In the genomic region with DNA sequence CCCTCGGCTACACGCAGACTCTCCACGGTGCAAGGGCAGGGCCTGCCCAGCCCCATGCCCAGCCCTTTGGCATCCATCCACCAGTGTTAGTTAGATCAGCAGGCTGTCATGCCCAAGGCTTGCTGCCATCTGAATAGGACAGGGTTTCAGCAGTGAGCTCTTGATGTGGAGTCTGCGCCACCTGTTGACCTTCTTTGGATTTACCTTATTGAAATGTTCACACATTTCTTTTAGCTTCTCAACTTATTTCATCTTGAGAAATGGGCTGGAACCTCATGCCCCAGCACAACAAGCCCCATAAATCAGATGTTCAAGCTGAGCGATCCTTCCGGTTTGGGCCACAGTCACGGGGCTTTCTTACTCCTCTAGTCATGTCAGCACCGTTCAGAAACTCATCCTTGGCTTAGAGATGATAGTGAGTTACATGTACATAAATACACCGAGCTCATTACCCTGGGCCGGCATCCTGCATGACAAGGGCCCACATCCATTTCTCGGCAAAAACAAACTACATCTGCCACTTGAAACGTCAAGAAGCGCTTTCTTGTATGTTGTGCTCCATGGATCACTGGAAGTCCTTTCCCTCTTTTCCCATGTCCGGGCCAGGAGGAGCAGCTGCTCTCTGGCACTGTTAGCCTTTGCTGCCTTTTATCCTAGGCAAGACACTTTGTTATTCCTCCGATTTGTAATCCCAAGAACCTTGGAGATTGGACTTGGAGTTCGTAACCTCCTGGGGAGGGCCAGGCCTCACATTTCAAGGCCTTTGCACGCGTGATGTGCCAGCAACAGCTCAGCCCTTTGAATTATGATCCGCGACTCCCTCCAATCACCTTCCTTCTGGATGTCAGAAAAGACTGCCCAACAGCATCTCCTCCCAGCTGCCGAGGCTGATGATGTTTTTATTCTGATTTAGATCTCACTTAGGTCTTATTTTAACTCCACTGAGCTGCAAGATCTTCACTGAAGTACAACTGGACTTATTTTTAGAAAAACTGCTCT, we compare ENCODE assay signal across 8 cellular contexts.
DNase-seq lines count a peak whose midpoint lies in the region; ATAC-seq and TF ChIP-seq lines count a peak whose summit lies in the region.

No MANE protein-coding gene starts in this region.

- intact Hi-C loops in activated CD4-positive, alpha-beta T cell treated with anti-CD3 and anti-CD28 coated beads, Interleukin-2, amount 10 ng/mL, durations not matched to agents 24 days and 14 days (cut with micrococcal nuclease) = loop anchor here (1.0 kb wide), 1 partner anchor 93 kb away; no protein-coding TSS in a partner anchor
- intact Hi-C loops in ovary (cut with DNase I) = loop anchor here in 1 of 4 donors (10.0 kb wide), 1 partner anchor 539 kb away; no protein-coding TSS in a partner anchor

- peaks cover 7% of the 10 kb centered on the region for H3K36me3 Mint-ChIP-seq in activated CD4-positive, alpha-beta T cell treated with anti-CD3 and anti-CD28 coated beads, Interleukin-2, amount 10 ng/mL, durations not matched to agents 24 days and 14 days (ENCODE audit: low read depth)

- H3K9ac ChIP-seq in Loucy (ENCODE audit: low read depth, low read length, poor library complexity, severe bottlenecking) = no peak overlapping the region

- H3K9me3 Mint-ChIP-seq in activated CD4-positive, alpha-beta T cell treated with anti-CD3 and anti-CD28 coated beads, Interleukin-2, amount 10 ng/mL, durations not matched to agents 24 days and 14 days = no peaks in the 10 kb centered on the region

- H3F3A ChIP-seq in Loucy (ENCODE audit: low read depth) = no peaks in the 10 kb centered on the region

- H3K4me2 ChIP-seq in Loucy (ENCODE audit: low read depth, low read length, poor library complexity, severe bottlenecking) = no peak overlapping the region

- H3K27me3 ChIP-seq in Loucy (ENCODE audit: insufficient read depth, low read length, poor library complexity, severe bottlenecking) (no peaks in the 10 kb centered on the region), ovary (no peaks in the 10 kb centered on the region)

- no peaks in the 10 kb centered on the region for H4K20me1 ChIP-seq in Loucy (ENCODE audit: insufficient read depth, low read length, poor library complexity, severe bottlenecking)

- no peak overlapping the region for H3K4me3 Mint-ChIP-seq in activated CD4-positive, alpha-beta T cell treated with anti-CD3 and anti-CD28 coated beads, Interleukin-2, amount 10 ng/mL, durations not matched to agents 24 days and 14 days

- TF ChIP-seq POLR2A in ovary (IDR thresholded peaks at IDR 0.05) = no peak

- H3K27ac ChIP-seq in ovary = peak overlapping the region in 1 of 2 donors; percentile 80

- peak; percentile 80 for DNase-seq in activated CD4-positive, alpha-beta T cell treated with anti-CD3 and anti-CD28 coated beads, Interleukin-2, amount 10 ng/mL, durations not matched to agents 24 days and 14 days
- DNase-seq in activated CD4-positive, alpha-beta T cell treated with anti-CD3 and anti-CD28 coated beads for 48 hours = no peak
- peak; percentile 19 for DNase-seq in SKM-1 (lab: John Stamatoyannopoulos, UW; ENCODE audit: unreplicated experiment)
- DNase-seq in fibroblast of the aortic adventitia (ENCODE audit: low read depth) = peak; percentile 92
- DNase-seq in ovary = peak; percentile 72 to 84 (median 78)
- DNase-seq in retina = no peak

- H3K36me3 ChIP-seq in Loucy (ENCODE audit: insufficient read depth, low read length) (no peaks in the 10 kb centered on the region), ovary (no peaks in the 10 kb centered on the region)

- no peaks in the 10 kb centered on the region for H3K9me2 ChIP-seq in Loucy (replicated peaks; ENCODE audit: low read depth, low read length)

- no peaks in the 10 kb centered on the region for H3K27me3 Mint-ChIP-seq in activated CD4-positive, alpha-beta T cell treated with anti-CD3 and anti-CD28 coated beads, Interleukin-2, amount 10 ng/mL, durations not matched to agents 24 days and 14 days

- peaks cover 3% of the 10 kb centered on the region for H3K4me1 Mint-ChIP-seq in activated CD4-positive, alpha-beta T cell treated with anti-CD3 and anti-CD28 coated beads, Interleukin-2, amount 10 ng/mL, durations not matched to agents 24 days and 14 days

- peaks cover 3% of the 10 kb centered on the region for H3K4me1 ChIP-seq in Loucy (ENCODE audit: insufficient read depth, low read length, poor library complexity, severe bottlenecking)
- H3K4me1 ChIP-seq in ovary (ENCODE audit: insufficient read depth) = peaks cover 24% of the 10 kb centered on the region

- ATAC-seq in HG03442 (IDR thresholded peaks at IDR 0.05; ENCODE audit: unreplicated experiment) = no peak

- TF ChIP-seq CTCF in Loucy (conservative IDR thresholded peaks at IDR 0.05; ENCODE audit: low read length) = peak; percentile 67
- TF ChIP-seq CTCF in fibroblast of the aortic adventitia (IDR thresholded peaks at IDR 0.05; ENCODE audit: insufficient read depth, low read length) = peak; percentile 43
- TF ChIP-seq CTCF in ovary (IDR thresholded peaks at IDR 0.05) = peak in 1 of 3 donors; percentile 17

- H3K27ac Mint-ChIP-seq in activated CD4-positive, alpha-beta T cell treated with anti-CD3 and anti-CD28 coated beads, Interleukin-2, amount 10 ng/mL, durations not matched to agents 24 days and 14 days = no peak overlapping the region

- no peak overlapping the region for H3K4me3 ChIP-seq in Loucy (ENCODE audit: low read length, poor library complexity, severe bottlenecking)
- peak overlapping the region; percentile 55 for H3K4me3 ChIP-seq in fibroblast of the aortic adventitia (ENCODE audit: low read depth, low read length)
- no peak overlapping the region for H3K4me3 ChIP-seq in ovary

- WGBS in ovary, 3 donors = 16 to 22% (median 19%) methylated on average over 21 of the region's 21 CpGs

- no peaks in the 10 kb centered on the region for H3K79me2 ChIP-seq in Loucy (ENCODE audit: insufficient read depth, low read length)

- no peak for TF ChIP-seq EP300 in ovary (IDR thresholded peaks at IDR 0.05)

- no peak overlapping the region for H2AFZ ChIP-seq in Loucy (ENCODE audit: low read length)

- no peaks in the 10 kb centered on the region for H3K9me3 ChIP-seq in Loucy (ENCODE audit: insufficient read depth, low read depth, low read length)
- H3K9me3 ChIP-seq in ovary = no peaks in the 10 kb centered on the region

Comparison
In these comparisons a context has a peak if more than half of its experiments do, and no peak if none do; other contexts are left out.
1. DNase-seq: peak in activated CD4-positive, alpha-beta T cell treated with anti-CD3 and anti-CD28 coated beads, Interleukin-2, amount 10 ng/mL, durations not matched to agents 24 days and 14 days (single experiment), SKM-1 (single experiment), fibroblast of the aortic adventitia (single experiment) and ovary (5 of 5); none in activated CD4-positive, alpha-beta T cell treated with anti-CD3 and anti-CD28 coated beads for 48 hours (single experiment) and retina (single experiment).